1 cellular context compared by ENCODE assay signal in the genomic region with DNA sequence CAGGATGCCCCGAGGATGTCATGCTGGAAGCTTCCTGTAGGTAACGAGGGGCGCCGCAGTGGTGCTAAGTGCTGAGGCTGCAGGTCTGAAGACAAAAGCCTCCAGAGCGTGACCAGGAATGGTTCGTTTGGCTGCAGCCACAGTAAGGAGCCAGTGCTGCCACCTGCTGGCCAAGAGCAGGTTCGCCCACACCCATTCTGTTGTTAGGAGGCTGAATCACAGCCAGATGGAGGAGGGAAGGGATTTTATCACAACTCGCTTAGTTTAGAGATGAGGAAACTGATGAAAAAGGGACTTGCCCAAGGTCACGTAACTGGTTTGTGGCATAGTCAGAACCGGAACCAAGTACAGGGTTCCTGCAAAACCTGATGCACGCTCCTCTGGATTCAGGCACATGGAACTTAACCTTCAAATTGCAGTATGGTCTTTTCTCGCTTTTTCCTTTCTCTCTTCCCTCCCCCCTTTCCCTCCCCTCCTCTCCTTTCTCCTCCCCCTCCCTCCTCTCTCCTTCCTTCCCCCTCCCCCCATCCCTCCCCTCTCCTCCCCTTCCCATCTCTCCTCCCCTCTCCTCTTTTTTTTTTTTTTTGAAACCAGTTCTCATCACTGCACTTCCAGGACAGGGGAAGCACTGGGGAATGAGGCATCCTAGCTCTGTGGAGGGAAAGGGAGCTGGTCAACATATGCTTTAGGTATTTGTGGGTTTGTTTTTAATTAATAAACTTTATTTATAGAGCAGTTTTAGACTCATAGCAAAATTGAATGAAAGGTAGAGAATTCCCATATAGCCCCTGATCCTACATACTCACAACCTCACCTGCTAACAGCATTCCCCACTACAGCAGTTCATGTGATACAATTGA.
TF ChIP-seq lines count a peak whose summit lies in the region.

No MANE protein-coding gene starts in this region.

TF ChIP-seq in H1, 55 proteins besides CTCF, POLR2A, EP300 and RAD21 (continued from another document):
- TF ChIP-seq BCL11A (IDR thresholded peaks at IDR 0.05; ENCODE audit: low read depth in 2 of 2, low read length in 2 of 2), result no peak
- no peak for TF ChIP-seq SP2 (IDR thresholded peaks at IDR 0.05; ENCODE audit: low read length)
- TF ChIP-seq, protein P1, sequence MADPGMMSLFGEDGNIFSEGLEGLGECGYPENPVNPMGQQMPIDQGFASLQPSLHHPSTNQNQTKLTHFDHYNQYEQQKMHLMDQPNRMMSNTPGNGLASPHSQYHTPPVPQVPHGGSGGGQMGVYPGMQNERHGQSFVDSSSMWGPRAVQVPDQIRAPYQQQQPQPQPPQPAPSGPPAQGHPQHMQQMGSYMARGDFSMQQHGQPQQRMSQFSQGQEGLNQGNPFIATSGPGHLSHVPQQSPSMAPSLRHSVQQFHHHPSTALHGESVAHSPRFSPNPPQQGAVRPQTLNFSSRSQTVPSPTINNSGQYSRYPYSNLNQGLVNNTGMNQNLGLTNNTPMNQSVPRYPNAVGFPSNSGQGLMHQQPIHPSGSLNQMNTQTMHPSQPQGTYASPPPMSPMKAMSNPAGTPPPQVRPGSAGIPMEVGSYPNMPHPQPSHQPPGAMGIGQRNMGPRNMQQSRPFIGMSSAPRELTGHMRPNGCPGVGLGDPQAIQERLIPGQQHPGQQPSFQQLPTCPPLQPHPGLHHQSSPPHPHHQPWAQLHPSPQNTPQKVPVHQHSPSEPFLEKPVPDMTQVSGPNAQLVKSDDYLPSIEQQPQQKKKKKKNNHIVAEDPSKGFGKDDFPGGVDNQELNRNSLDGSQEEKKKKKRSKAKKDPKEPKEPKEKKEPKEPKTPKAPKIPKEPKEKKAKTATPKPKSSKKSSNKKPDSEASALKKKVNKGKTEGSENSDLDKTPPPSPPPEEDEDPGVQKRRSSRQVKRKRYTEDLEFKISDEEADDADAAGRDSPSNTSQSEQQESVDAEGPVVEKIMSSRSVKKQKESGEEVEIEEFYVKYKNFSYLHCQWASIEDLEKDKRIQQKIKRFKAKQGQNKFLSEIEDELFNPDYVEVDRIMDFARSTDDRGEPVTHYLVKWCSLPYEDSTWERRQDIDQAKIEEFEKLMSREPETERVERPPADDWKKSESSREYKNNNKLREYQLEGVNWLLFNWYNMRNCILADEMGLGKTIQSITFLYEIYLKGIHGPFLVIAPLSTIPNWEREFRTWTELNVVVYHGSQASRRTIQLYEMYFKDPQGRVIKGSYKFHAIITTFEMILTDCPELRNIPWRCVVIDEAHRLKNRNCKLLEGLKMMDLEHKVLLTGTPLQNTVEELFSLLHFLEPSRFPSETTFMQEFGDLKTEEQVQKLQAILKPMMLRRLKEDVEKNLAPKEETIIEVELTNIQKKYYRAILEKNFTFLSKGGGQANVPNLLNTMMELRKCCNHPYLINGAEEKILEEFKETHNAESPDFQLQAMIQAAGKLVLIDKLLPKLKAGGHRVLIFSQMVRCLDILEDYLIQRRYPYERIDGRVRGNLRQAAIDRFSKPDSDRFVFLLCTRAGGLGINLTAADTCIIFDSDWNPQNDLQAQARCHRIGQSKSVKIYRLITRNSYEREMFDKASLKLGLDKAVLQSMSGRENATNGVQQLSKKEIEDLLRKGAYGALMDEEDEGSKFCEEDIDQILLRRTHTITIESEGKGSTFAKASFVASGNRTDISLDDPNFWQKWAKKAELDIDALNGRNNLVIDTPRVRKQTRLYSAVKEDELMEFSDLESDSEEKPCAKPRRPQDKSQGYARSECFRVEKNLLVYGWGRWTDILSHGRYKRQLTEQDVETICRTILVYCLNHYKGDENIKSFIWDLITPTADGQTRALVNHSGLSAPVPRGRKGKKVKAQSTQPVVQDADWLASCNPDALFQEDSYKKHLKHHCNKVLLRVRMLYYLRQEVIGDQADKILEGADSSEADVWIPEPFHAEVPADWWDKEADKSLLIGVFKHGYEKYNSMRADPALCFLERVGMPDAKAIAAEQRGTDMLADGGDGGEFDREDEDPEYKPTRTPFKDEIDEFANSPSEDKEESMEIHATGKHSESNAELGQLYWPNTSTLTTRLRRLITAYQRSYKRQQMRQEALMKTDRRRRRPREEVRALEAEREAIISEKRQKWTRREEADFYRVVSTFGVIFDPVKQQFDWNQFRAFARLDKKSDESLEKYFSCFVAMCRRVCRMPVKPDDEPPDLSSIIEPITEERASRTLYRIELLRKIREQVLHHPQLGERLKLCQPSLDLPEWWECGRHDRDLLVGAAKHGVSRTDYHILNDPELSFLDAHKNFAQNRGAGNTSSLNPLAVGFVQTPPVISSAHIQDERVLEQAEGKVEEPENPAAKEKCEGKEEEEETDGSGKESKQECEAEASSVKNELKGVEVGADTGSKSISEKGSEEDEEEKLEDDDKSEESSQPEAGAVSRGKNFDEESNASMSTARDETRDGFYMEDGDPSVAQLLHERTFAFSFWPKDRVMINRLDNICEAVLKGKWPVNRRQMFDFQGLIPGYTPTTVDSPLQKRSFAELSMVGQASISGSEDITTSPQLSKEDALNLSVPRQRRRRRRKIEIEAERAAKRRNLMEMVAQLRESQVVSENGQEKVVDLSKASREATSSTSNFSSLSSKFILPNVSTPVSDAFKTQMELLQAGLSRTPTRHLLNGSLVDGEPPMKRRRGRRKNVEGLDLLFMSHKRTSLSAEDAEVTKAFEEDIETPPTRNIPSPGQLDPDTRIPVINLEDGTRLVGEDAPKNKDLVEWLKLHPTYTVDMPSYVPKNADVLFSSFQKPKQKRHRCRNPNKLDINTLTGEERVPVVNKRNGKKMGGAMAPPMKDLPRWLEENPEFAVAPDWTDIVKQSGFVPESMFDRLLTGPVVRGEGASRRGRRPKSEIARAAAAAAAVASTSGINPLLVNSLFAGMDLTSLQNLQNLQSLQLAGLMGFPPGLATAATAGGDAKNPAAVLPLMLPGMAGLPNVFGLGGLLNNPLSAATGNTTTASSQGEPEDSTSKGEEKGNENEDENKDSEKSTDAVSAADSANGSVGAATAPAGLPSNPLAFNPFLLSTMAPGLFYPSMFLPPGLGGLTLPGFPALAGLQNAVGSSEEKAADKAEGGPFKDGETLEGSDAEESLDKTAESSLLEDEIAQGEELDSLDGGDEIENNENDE (IDR thresholded peaks at IDR 0.05; ENCODE audit: insufficient replicate concordance, low read length), result no peak
- TF ChIP-seq GABPA (IDR thresholded peaks at IDR 0.05; ENCODE audit: borderline replicate concordance, insufficient read depth, low read length), result 0 out of 2 replicates have a peak, but pooled peaks have one; percentile 49
- TF ChIP-seq SIN3A (conservative IDR thresholded peaks at IDR 0.05 in 1 of 2, IDR thresholded peaks at IDR 0.05 in 1 of 2; ENCODE audit: low read depth in 1 of 2, low read length in 2 of 2), result peak in 1 of 2 experiments; percentile 56; a peak in 1 of 4 replicates
- TF ChIP-seq TBP (IDR thresholded peaks at IDR 0.05; ENCODE audit: low read depth, low read length), result peak; percentile 47; the same call in 1 of the 2 replicates
- no peak for TF ChIP-seq NRF1 (IDR thresholded peaks at IDR 0.05; ENCODE audit: low read depth, low read length)
- peak; percentile 54 for TF ChIP-seq EGR1 (IDR thresholded peaks at IDR 0.05; ENCODE audit: borderline replicate concordance, low read depth, low read length)
- no peak for TF ChIP-seq SP4 (IDR thresholded peaks at IDR 0.05; ENCODE audit: low read length)
- TF ChIP-seq, protein P2, sequence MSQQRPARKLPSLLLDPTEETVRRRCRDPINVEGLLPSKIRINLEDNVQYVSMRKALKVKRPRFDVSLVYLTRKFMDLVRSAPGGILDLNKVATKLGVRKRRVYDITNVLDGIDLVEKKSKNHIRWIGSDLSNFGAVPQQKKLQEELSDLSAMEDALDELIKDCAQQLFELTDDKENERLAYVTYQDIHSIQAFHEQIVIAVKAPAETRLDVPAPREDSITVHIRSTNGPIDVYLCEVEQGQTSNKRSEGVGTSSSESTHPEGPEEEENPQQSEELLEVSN (IDR thresholded peaks at IDR 0.05), result no peak
- no peak for TF ChIP-seq JUND (IDR thresholded peaks at IDR 0.05; ENCODE audit: low read length)
- no peak for TF ChIP-seq RBBP5 (IDR thresholded peaks at IDR 0.05; ENCODE audit: borderline replicate concordance, low read depth, low read length)
- TF ChIP-seq BRCA1 (IDR thresholded peaks at IDR 0.05; ENCODE audit: low read depth, low read length), result peak; percentile 46
- no peak for TF ChIP-seq KDM5A (IDR thresholded peaks at IDR 0.05; ENCODE audit: low read length)
- TF ChIP-seq ASH2L (IDR thresholded peaks at IDR 0.05; ENCODE audit: low read length), result peak; percentile 73
- TF ChIP-seq NANOG (IDR thresholded peaks at IDR 0.05; ENCODE audit: insufficient read depth, low read depth, low read length, poor library complexity, severe bottlenecking), result peak; percentile 4
- peak; percentile 47; the same call in 1 of the 2 replicates for TF ChIP-seq CREB1 (IDR thresholded peaks at IDR 0.05)
- TF ChIP-seq, protein P3, sequence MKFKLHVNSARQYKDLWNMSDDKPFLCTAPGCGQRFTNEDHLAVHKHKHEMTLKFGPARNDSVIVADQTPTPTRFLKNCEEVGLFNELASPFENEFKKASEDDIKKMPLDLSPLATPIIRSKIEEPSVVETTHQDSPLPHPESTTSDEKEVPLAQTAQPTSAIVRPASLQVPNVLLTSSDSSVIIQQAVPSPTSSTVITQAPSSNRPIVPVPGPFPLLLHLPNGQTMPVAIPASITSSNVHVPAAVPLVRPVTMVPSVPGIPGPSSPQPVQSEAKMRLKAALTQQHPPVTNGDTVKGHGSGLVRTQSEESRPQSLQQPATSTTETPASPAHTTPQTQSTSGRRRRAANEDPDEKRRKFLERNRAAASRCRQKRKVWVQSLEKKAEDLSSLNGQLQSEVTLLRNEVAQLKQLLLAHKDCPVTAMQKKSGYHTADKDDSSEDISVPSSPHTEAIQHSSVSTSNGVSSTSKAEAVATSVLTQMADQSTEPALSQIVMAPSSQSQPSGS (IDR thresholded peaks at IDR 0.05; ENCODE audit: low read length), result peak; percentile 65; the same call in 1 of the 2 replicates
- TF ChIP-seq SIRT6 (IDR thresholded peaks at IDR 0.05; ENCODE audit: low read length), result no peak
- TF ChIP-seq TAF1 (IDR thresholded peaks at IDR 0.05; ENCODE audit: low read depth, low read length), result 0 out of 2 replicates have a peak, but pooled peaks have one; percentile 47
- TF ChIP-seq YY1 (IDR thresholded peaks at IDR 0.05; ENCODE audit: low read depth, low read length), result peak; percentile 72; the same call in 1 of the 2 replicates
- TF ChIP-seq TCF12 (IDR thresholded peaks at IDR 0.05; ENCODE audit: low read depth, low read length), result no peak
- TF ChIP-seq SAP30 (IDR thresholded peaks at IDR 0.05; ENCODE audit: insufficient read depth, insufficient replicate concordance, low read length), result no peak
